ENCODE assay signal across 20 cellular contexts in the genomic region with DNA sequence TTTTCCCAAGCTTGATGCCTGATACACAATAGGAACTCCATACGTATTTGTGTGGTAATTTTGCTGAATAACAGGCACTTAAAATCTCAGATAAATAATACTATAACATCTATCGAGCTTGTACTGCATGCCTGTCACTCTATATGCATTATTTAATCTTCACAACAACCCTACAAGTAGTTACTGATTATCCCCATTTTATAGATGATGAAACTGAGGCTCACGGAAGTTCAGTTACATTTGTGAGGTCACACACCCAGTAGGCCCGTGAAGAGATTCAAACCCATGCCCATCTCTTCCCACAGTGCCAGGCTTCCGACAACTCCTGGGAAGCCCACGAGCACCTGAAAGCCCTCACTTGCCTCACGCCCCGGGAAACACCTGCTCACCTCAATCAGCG.
"Had no signal": no experiment of that assay in that cellular context is flagged by ENCODE, and none has a peak within 500 bp of the region (broad histone marks: within the 10 kb centered on the region; RNA-seq: fewer than 3 reads in every experiment).

No MANE protein-coding gene starts in this region.

- H3K4me1 Mint-ChIP-seq: endodermal cell had no signal

- H3K4me3 Mint-ChIP-seq: activated naive CD8-positive, alpha-beta T cell treated with anti-CD3 and anti-CD28 coated beads for 36 hours; endodermal cell; natural killer cell; neural progenitor cell; WTC11 had no signal

- H3K4me1 ChIP-seq: testis had no signal

- DNase-seq: activated CD8-positive, alpha-beta memory T cell treated with anti-CD3 and anti-CD28 coated beads for 24 hours; activated gamma-delta T cell; activated naive CD8-positive, alpha-beta T cell treated with anti-CD3 and anti-CD28 coated beads for 36 hours; brain microvascular endothelial cell; endodermal cell; foreskin fibroblast; head of caudate nucleus; hippocampal formation; midbrain; natural killer cell; occipital lobe; stimulated activated naive CD8-positive, alpha-beta T cell treated with anti-CD3 and anti-CD28 coated beads, Interleukin-15, Interleukin-2, amounts not matched to agents 100 U/mL and 50 U/mL, for 24 hours; T-helper 2 cell; testis; trophoblast cell had no signal

- H3K36me3 ChIP-seq: neural progenitor cell had no signal

- H3K4me3 ChIP-seq: neural progenitor cell, right atrium auricular region, testis had no signal

- H3K27ac ChIP-seq: brain microvascular endothelial cell, neural progenitor cell, parathyroid adenoma, right atrium auricular region, testis had no signal

- H3K27me3 Mint-ChIP-seq: activated naive CD8-positive, alpha-beta T cell treated with anti-CD3 and anti-CD28 coated beads for 36 hours had no signal

- ATAC-seq: esophagus mucosa; natural killer cell; stimulated activated naive CD8-positive, alpha-beta T cell treated with anti-CD3 and anti-CD28 coated beads, Interleukin-15, Interleukin-2, amounts not matched to agents 100 U/mL and 50 U/mL, for 24 hours; WTC11 had no signal

- H3K27me3 ChIP-seq: brain microvascular endothelial cell, neural progenitor cell, right atrium auricular region, testis had no signal

- H3K9me3 ChIP-seq: right atrium auricular region, testis had no signal

- H3K9me3 Mint-ChIP-seq: activated naive CD8-positive, alpha-beta T cell treated with anti-CD3 and anti-CD28 coated beads for 36 hours; endodermal cell; natural killer cell; neural progenitor cell; WTC11 had no signal

- H3K27ac Mint-ChIP-seq: activated naive CD8-positive, alpha-beta T cell treated with anti-CD3 and anti-CD28 coated beads for 36 hours; endodermal cell; neural progenitor cell had no signal
